In the genomic region with DNA sequence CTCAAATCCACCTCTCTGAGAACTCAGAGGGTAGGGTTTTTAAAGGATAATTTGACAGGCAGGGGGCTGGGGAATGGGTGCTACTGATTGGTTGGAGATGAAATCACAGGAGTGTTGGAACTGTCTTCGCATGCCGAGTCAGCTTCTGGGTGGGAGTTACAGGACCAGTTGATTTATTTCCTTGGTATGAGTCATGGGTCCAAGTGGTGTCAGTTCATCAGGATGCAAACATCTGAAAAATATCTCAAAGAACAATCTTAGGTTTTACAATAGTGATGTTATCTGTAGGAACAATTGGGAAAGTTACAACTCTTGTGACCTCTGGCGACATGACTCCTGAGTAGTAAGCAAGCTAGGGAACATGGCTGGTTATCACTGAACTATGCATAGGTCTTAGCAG, we compare ENCODE assay signal across 1 cellular context.
TF ChIP-seq lines count a peak whose summit lies in the region.

No MANE protein-coding gene starts in this region.

TF ChIP-seq in K562, 482 proteins besides CTCF, POLR2A, EP300 and RAD21:
- TF ChIP-seq ZNF830 (CRISPR knock-in tag; IDR thresholded peaks at IDR 0.05) (no peak), ZNF408 (CRISPR knock-in tag; IDR thresholded peaks at IDR 0.05; ENCODE audit: low read depth) (no peak), SMARCA4 (IDR thresholded peaks at IDR 0.05) (peak; percentile 45; the same call in 1 of the 2 replicates), ZSCAN29 (IDR thresholded peaks at IDR 0.05) (no peak), DPF2 (IDR thresholded peaks at IDR 0.05) (peak; percentile 39; the same call in 1 of the 2 replicates), PBX2 (CRISPR knock-in tag; IDR thresholded peaks at IDR 0.05; ENCODE audit: low read depth) (no peak), PBX2 (tag; conservative IDR thresholded peaks at IDR 0.05; ENCODE audit: low read depth) (0 out of 2 replicates have a peak, but pooled peaks have one; percentile 16), FOSL1 (tag; conservative IDR thresholded peaks at IDR 0.05) (peak; percentile 46; the same call in 1 of the 2 replicates), C11orf30 (IDR thresholded peaks at IDR 0.05; ENCODE audit: low read depth) (0 out of 2 replicates have a peak, but pooled peaks have one; percentile 23), TRIM24 (IDR thresholded peaks at IDR 0.05) (peak; percentile 48 to 54; a peak in 2 of 4 replicates), NFE2 (IDR thresholded peaks at IDR 0.05; ENCODE audit: low read depth) (peak; percentile 20; the same call in 1 of the 2 replicates), MEIS2 (IDR thresholded peaks at IDR 0.05; ENCODE audit: partially characterized antibody) (peak; percentile 88), PKNOX1 (IDR thresholded peaks at IDR 0.05) (peak; percentile 86), BRD4 (IDR thresholded peaks at IDR 0.05) (no peak), CBFA2T3 (IDR thresholded peaks at IDR 0.05) (peak; percentile 40), SMARCE1 (IDR thresholded peaks at IDR 0.05) (0 out of 2 replicates have a peak, but pooled peaks have one; percentile 37), JUND (IDR thresholded peaks at IDR 0.05; ENCODE audit: borderline replicate concordance, low read depth, low read length) (peak; percentile 66), JUND (tag; IDR thresholded peaks at IDR 0.05; ENCODE audit: borderline replicate concordance, low read depth, low read length) (peak; percentile 76; the same call in 2 of the 3 replicates), SOX6 (IDR thresholded peaks at IDR 0.05) (peak; percentile 91), CBX3 (IDR thresholded peaks at IDR 0.05; ENCODE audit: borderline replicate concordance in 1 of 2, low read length in 2 of 2) (peak in 1 of 2 experiments; percentile 29; a peak in 1 of 3 replicates), ARID1B (IDR thresholded peaks at IDR 0.05) (peak; percentile 57; the same call in 1 of the 2 replicates), EGR1 (conservative IDR thresholded peaks at IDR 0.05) (0 out of 2 replicates have a peak, but pooled peaks have one; percentile 17)
- TF ChIP-seq, protein P1, sequence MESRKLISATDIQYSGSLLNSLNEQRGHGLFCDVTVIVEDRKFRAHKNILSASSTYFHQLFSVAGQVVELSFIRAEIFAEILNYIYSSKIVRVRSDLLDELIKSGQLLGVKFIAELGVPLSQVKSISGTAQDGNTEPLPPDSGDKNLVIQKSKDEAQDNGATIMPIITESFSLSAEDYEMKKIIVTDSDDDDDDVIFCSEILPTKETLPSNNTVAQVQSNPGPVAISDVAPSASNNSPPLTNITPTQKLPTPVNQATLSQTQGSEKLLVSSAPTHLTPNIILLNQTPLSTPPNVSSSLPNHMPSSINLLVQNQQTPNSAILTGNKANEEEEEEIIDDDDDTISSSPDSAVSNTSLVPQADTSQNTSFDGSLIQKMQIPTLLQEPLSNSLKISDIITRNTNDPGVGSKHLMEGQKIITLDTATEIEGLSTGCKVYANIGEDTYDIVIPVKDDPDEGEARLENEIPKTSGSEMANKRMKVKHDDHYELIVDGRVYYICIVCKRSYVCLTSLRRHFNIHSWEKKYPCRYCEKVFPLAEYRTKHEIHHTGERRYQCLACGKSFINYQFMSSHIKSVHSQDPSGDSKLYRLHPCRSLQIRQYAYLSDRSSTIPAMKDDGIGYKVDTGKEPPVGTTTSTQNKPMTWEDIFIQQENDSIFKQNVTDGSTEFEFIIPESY (CRISPR knock-in tag; IDR thresholded peaks at IDR 0.05): no peak
- TF ChIP-seq, protein P2, sequence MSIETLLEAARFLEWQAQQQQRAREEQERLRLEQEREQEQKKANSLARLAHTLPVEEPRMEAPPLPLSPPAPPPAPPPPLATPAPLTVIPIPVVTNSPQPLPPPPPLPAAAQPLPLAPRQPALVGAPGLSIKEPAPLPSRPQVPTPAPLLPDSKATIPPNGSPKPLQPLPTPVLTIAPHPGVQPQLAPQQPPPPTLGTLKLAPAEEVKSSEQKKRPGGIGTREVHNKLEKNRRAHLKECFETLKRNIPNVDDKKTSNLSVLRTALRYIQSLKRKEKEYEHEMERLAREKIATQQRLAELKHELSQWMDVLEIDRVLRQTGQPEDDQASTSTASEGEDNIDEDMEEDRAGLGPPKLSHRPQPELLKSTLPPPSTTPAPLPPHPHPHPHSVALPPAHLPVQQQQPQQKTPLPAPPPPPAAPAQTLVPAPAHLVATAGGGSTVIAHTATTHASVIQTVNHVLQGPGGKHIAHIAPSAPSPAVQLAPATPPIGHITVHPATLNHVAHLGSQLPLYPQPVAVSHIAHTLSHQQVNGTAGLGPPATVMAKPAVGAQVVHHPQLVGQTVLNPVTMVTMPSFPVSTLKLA (conservative IDR thresholded peaks at IDR 0.05): 0 out of 4 replicates have a peak, but pooled peaks of 1 of the 2 experiments have one; percentile 16
- TF ChIP-seq, protein P3, sequence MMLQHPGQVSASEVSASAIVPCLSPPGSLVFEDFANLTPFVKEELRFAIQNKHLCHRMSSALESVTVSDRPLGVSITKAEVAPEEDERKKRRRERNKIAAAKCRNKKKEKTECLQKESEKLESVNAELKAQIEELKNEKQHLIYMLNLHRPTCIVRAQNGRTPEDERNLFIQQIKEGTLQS (IDR thresholded peaks at IDR 0.05): peak; percentile 78
- TF ChIP-seq, protein P3 (CRISPR knock-in tag; conservative IDR thresholded peaks at IDR 0.05): no peak
- TF ChIP-seq, protein P4, sequence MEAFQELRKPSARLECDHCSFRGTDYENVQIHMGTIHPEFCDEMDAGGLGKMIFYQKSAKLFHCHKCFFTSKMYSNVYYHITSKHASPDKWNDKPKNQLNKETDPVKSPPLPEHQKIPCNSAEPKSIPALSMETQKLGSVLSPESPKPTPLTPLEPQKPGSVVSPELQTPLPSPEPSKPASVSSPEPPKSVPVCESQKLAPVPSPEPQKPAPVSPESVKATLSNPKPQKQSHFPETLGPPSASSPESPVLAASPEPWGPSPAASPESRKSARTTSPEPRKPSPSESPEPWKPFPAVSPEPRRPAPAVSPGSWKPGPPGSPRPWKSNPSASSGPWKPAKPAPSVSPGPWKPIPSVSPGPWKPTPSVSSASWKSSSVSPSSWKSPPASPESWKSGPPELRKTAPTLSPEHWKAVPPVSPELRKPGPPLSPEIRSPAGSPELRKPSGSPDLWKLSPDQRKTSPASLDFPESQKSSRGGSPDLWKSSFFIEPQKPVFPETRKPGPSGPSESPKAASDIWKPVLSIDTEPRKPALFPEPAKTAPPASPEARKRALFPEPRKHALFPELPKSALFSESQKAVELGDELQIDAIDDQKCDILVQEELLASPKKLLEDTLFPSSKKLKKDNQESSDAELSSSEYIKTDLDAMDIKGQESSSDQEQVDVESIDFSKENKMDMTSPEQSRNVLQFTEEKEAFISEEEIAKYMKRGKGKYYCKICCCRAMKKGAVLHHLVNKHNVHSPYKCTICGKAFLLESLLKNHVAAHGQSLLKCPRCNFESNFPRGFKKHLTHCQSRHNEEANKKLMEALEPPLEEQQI (IDR thresholded peaks at IDR 0.05): 0 out of 2 replicates have a peak, but pooled peaks have one; percentile 46
TF ChIP-seq in K562: peak in this region for 19.
